Comparison of ENCODE assay signal across 27 cellular contexts in the genomic region with DNA sequence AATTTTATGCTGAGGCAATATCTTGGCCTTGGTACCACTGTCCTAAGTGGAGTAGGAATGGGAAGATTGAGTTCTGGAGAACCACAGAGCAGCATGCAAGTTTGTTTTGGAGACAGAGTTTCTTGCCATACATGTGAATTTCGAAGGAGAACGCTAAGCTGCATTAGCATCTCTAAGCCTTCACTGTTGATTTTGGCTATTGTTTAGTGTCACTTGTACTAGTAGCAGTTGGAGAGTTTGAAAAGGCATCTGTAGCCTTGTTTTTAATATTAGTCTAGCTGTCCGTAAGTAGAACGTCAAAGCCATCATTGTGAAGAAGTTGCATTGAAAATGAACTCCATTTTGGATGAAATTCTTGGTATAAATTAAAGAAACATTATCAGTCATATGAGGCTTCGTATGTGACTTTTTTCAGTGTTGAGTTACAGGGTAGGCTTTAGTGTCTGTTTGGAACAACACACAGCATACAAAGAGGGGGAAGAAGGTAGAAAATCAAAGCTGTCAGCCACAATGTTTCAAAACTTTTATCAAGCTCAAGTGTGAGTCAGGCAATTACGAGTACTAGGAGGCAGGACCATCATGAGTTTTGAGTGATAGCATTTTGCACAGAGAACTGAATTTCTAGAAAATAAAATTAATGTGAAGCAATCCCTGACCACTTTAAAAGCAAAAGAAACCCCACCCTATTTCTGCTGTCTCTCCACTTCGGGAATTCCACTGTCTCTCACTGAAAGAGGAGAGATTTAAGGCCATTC.
"Had no signal": no experiment of that assay in that cellular context is flagged by ENCODE, and none has a peak within 500 bp of the region (broad histone marks: within the 10 kb centered on the region; RNA-seq: fewer than 3 reads in every experiment).

No MANE protein-coding gene starts in this region.

- ATAC-seq: esophagus mucosa, foreskin keratinocyte, gastroesophageal sphincter, heart left ventricle, left ventricle myocardium superior, lower lobe of right lung, natural killer cell, right lobe of liver had no signal

- H3K27ac Mint-ChIP-seq: dendritic cell treated with granulocyte-macrophage colony-stimulating factor and Interleukin-4, amounts not matched to agents 40 ng/mL and 50 ng/mL, for 4 days; endodermal cell; immature natural killer cell; natural killer cell; progenitor cell of endocrine pancreas had no signal

- H3K36me3 Mint-ChIP-seq: immature natural killer cell, natural killer cell had no signal

- H3K4me1 Mint-ChIP-seq: immature natural killer cell, natural killer cell had no signal

- DNase-seq: colonic mucosa; effector CD8-positive, alpha-beta T cell; endodermal cell; foreskin keratinocyte; heart left ventricle; hippocampal formation; immature natural killer cell; left ventricle myocardium superior; lower lobe of right lung; natural killer cell; right lobe of liver; small intestine; stimulated activated CD4-positive, alpha-beta T cell treated with anti-CD3 and anti-CD28 coated beads, Interleukin-15, amount 100 ng/mL, for 24 hours; stimulated activated CD4-positive, alpha-beta T cell treated with anti-CD3 and anti-CD28 coated beads, Interleukin-2, amount 100 ng/mL, for 48 hours; stimulated activated naive CD4-positive, alpha-beta T cell; stomach; thyroid gland; trophoblast cell had no signal

- H3K4me1 ChIP-seq: colonic mucosa, foreskin keratinocyte, gastroesophageal sphincter, lower lobe of right lung, parathyroid adenoma, right lobe of liver, stomach, thyroid gland, vagina had no signal

- H2AFZ ChIP-seq: parathyroid adenoma had no signal

- H3K9me3 Mint-ChIP-seq: endodermal cell had no signal

- H3K27me3 Mint-ChIP-seq: dendritic cell treated with granulocyte-macrophage colony-stimulating factor and Interleukin-4, amounts not matched to agents 40 ng/mL and 50 ng/mL, for 4 days; progenitor cell of endocrine pancreas had no signal

- H3K79me2 ChIP-seq: parathyroid adenoma had no signal

- H3K27me3 ChIP-seq: colonic mucosa, gastroesophageal sphincter, heart left ventricle, right lobe of liver, stomach, thyroid gland, vagina had no signal

- H3K4me3 ChIP-seq: colonic mucosa, gastroesophageal sphincter, heart left ventricle, lower lobe of right lung, right lobe of liver, stomach, thyroid gland, vagina had no signal

- H3K4me3 Mint-ChIP-seq: dendritic cell treated with granulocyte-macrophage colony-stimulating factor and Interleukin-4, amounts not matched to agents 40 ng/mL and 50 ng/mL, for 4 days; endodermal cell; immature natural killer cell; natural killer cell; neural crest cell had no signal

- H3K27ac ChIP-seq: colonic mucosa, epithelial cell of prostate, foreskin keratinocyte, gastroesophageal sphincter, heart left ventricle, lower lobe of right lung, parathyroid adenoma, right lobe of liver, stomach, thyroid gland, vagina had no signal

- H3K9me3 ChIP-seq: colonic mucosa, gastroesophageal sphincter, lower lobe of right lung, right lobe of liver, stomach, thyroid gland, vagina had no signal

- H3K36me3 ChIP-seq: colonic mucosa, gastroesophageal sphincter, heart left ventricle, lower lobe of right lung, right lobe of liver, stomach, thyroid gland, vagina had no signal

- H3K9ac ChIP-seq: parathyroid adenoma had no signal

- FAIRE-seq: keratinocyte, small intestine had no signal
